28 cellular contexts compared by ENCODE assay signal in the genomic region with DNA sequence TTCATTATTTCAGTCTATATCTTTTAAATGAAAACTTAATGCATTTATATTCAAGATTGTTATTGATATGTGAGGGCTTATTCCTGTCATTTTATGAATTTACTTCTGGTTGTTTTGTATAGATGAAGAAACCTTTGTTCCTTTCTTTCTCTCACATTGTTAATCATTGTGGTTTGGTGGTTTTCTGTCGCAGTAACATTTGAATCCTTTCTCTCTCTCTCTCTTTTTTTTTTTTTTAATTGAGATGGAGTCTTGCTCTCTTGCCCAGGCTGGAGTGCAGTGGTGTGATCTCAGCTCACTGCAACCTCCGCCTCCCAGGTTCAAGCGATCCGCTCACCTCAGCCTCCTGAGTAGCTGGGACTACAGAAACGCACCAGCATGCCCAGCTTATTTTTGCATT. TPM values are rescaled to one million over a fixed set of nuclear protein-coding genes. Genes with fewer than 3 reads are reported as not detected.
DNase-seq lines count a peak whose midpoint lies in the region; ATAC-seq and TF ChIP-seq lines count a peak whose summit lies in the region.
"Had no signal": no experiment of that assay in that cellular context is flagged by ENCODE, and none has a peak within 500 bp of the region (broad histone marks: within the 10 kb centered on the region; RNA-seq: fewer than 3 reads in every experiment).

No MANE protein-coding gene starts in this region.

- H3K9me3 Mint-ChIP-seq in activated T-cell treated with anti-CD3 and anti-CD28 coated beads, Interleukin-2, amount 50 U/mL, for 72 hours, result peaks cover 2 to 6% of the 10 kb centered on the region in 2 donors
- peaks cover 7% of the 10 kb centered on the region for H3K9me3 Mint-ChIP-seq in activated T-helper 17 cell treated with anti-CD3 and anti-CD28 coated beads, Interleukin-2, amount 50 U/mL, for 72 hours

- TF ChIP-seq POLR2A in body of pancreas (IDR thresholded peaks at IDR 0.05), result no peak

- H3K27ac ChIP-seq in caudate nucleus (ENCODE audit: low read depth, low read length), result no peak overlapping the region
- no peak overlapping the region for H3K27ac ChIP-seq in body of pancreas
- H3K27ac ChIP-seq: BLaER1 had no signal

- no peak for ATAC-seq in activated T-cell treated with anti-CD3 and anti-CD28 coated beads, Interleukin-2, amount 50 U/mL, for 72 hours (replicated peaks in 1 of 2)
- peak; percentile 52 for ATAC-seq in activated T-helper 17 cell treated with anti-CD3 and anti-CD28 coated beads, Interleukin-2, amount 50 U/mL, for 72 hours (replicated peaks)
- no peak for ATAC-seq in body of pancreas
- ATAC-seq in HG02840 (IDR thresholded peaks at IDR 0.05; ENCODE audit: low FRiP score, unreplicated experiment), result no peak
- ATAC-seq: GM12878 had no signal

- peak overlapping the region; percentile 25 for H3K27ac Mint-ChIP-seq in activated T-cell treated with anti-CD3 and anti-CD28 coated beads, Interleukin-2, amount 50 U/mL, for 72 hours
- H3K27ac Mint-ChIP-seq in activated T-helper 17 cell treated with anti-CD3 and anti-CD28 coated beads, Interleukin-2, amount 50 U/mL, for 72 hours, result no peak overlapping the region
- H3K27ac Mint-ChIP-seq: CD14-positive monocyte; CD4-positive, alpha-beta memory T cell; CD4-positive, CD25-positive, alpha-beta regulatory T cell; CD8-positive, alpha-beta memory T cell had no signal

- TF ChIP-seq CTCF in body of pancreas (IDR thresholded peaks at IDR 0.05), result no peak

- peaks cover 13% of the 10 kb centered on the region for H3K27me3 Mint-ChIP-seq in activated T-cell treated with anti-CD3 and anti-CD28 coated beads, Interleukin-2, amount 50 U/mL, for 72 hours (ENCODE audit: low read depth)
- peaks cover 12% of the 10 kb centered on the region for H3K27me3 Mint-ChIP-seq in activated T-helper 17 cell treated with anti-CD3 and anti-CD28 coated beads, Interleukin-2, amount 50 U/mL, for 72 hours

- H3K27me3 ChIP-seq in body of pancreas, result no peaks in the 10 kb centered on the region
- H3K27me3 ChIP-seq: BE2C, BLaER1 had no signal

- no peaks in the 10 kb centered on the region for H3K4me1 ChIP-seq in body of pancreas
- H3K4me1 ChIP-seq: BE2C, BLaER1 had no signal

- H3K4me3 ChIP-seq in body of pancreas, result no peak overlapping the region
- H3K4me3 ChIP-seq: BLaER1, GM12878 had no signal

- no peak overlapping the region for H3K4me3 Mint-ChIP-seq in activated T-cell treated with anti-CD3 and anti-CD28 coated beads, Interleukin-2, amount 50 U/mL, for 72 hours
- no peak overlapping the region for H3K4me3 Mint-ChIP-seq in activated T-helper 17 cell treated with anti-CD3 and anti-CD28 coated beads, Interleukin-2, amount 50 U/mL, for 72 hours
- H3K4me3 Mint-ChIP-seq: CD14-positive monocyte; CD4-positive, CD25-positive, alpha-beta regulatory T cell; CD8-positive, alpha-beta memory T cell had no signal

- 71 to 87% methylated on average over 4 to 5 of the region's 5 CpGs for WGBS in body of pancreas, 2 donors

- H3K36me3 ChIP-seq in body of pancreas (replicated peaks in 1 of 2; ENCODE audit: insufficient read depth in 1 of 2, low read depth in 2 of 2), result no peaks in the 10 kb centered on the region
- H3K36me3 ChIP-seq: BE2C, BLaER1 had no signal

- peaks cover 0 to 8% (median 0%) of the 10 kb centered on the region in 3 donors for H3K9me3 ChIP-seq in body of pancreas
- H3K9me3 ChIP-seq: BE2C had no signal

- H3K4me1 Mint-ChIP-seq in activated T-cell treated with anti-CD3 and anti-CD28 coated beads, Interleukin-2, amount 50 U/mL, for 72 hours (ENCODE audit: low read depth), result peaks cover 6% of the 10 kb centered on the region
- no peaks in the 10 kb centered on the region for H3K4me1 Mint-ChIP-seq in activated T-helper 17 cell treated with anti-CD3 and anti-CD28 coated beads, Interleukin-2, amount 50 U/mL, for 72 hours
- H3K4me1 Mint-ChIP-seq: CD14-positive monocyte; CD4-positive, alpha-beta memory T cell; CD4-positive, CD25-positive, alpha-beta regulatory T cell; CD8-positive, alpha-beta memory T cell had no signal

- peaks cover 3% of the 10 kb centered on the region in 2 donors for H3K36me3 Mint-ChIP-seq in activated T-cell treated with anti-CD3 and anti-CD28 coated beads, Interleukin-2, amount 50 U/mL, for 72 hours (ENCODE audit: insufficient read depth in 2 of 2)
- no peaks in the 10 kb centered on the region for H3K36me3 Mint-ChIP-seq in activated T-helper 17 cell treated with anti-CD3 and anti-CD28 coated beads, Interleukin-2, amount 50 U/mL, for 72 hours (ENCODE audit: low read depth)
- H3K36me3 Mint-ChIP-seq: CD14-positive monocyte; CD4-positive, alpha-beta memory T cell; CD4-positive, CD25-positive, alpha-beta regulatory T cell; CD8-positive, alpha-beta memory T cell had no signal

- intact Hi-C loops in body of pancreas (cut with DNase I), result no loop called here

- DNase-seq in activated T-cell treated with anti-CD3 and anti-CD28 coated beads, Interleukin-2, amount 50 U/mL, for 72 hours, result no peak
- DNase-seq in activated T-cell treated with anti-CD3 and anti-CD28 coated beads, Interleukin-2, amount 50 U/mL, for 1 hour, result no peak
- peak; percentile 3 for DNase-seq in M059J (ENCODE audit: low read depth)
- no peak for DNase-seq in caudate nucleus (lab: John Stamatoyannopoulos, UW)
- no peak for DNase-seq in body of pancreas
- DNase-seq: 8988T; ACHN; BE2C; C1 segment of cervical spinal cord; CD4-positive, alpha-beta memory T cell; CD4-positive, CD25-positive, alpha-beta regulatory T cell; CD8-positive, alpha-beta memory T cell; COR-L47; DMS 273 treated with DMSO at 0.1 percent for 48 hours; DMS153; DMS53; DMS79; DND-41; EL; GDM1 had no signal

RNA-seq across cellular contexts. Expression of a gene that starts 22.1 kb away (rescaled TPM):
- under 1 TPM in 1 of 2 donors, not detected in 1; 0.14 TPM for total RNA-seq in activated T-cell treated with anti-CD3 and anti-CD28 coated beads, Interleukin-2, amount 50 U/mL, for 72 hours
- total RNA-seq in M059J (2014; rRNA removed; shearing (Covaris generic)), result not detected in 2 replicates
- under 1 TPM in 1 of 2 donors, not detected in 1; 0.19 TPM for total RNA-seq in activated T-helper 17 cell treated with anti-CD3 and anti-CD28 coated beads, Interleukin-2, amount 50 U/mL, for 72 hours
- total RNA-seq in body of pancreas, result not detected
- total RNA-seq: A673; CD4-positive, alpha-beta memory T cell; CD4-positive, CD25-positive, alpha-beta regulatory T cell; CD8-positive, alpha-beta memory T cell; Daoy; G401; GM12878 had no signal
